8 cellular contexts compared by ENCODE assay signal in genomic region chr1:39657923-39658485, GRCh38. TPM values are rescaled to one million over a fixed set of nuclear protein-coding genes. Genes with fewer than 3 reads are reported as not detected.
A peak's percentile ranks its signal among the peaks of the same experiment; 100 is the strongest.
DNase-seq lines count a peak whose midpoint lies in the region; ATAC-seq lines count a peak whose summit lies in the region.

No MANE protein-coding gene starts in this region.

- H3K4me3 Mint-ChIP-seq in stimulated activated effector memory CD8-positive, alpha-beta T cell treated with anti-CD3 and anti-CD28 coated beads, Interleukin-12 subunit alpha, Interleukin-12 subunit beta, amount 100 ng/mL, for 72 hours, result no peak overlapping the region

- H3K27ac ChIP-seq in BLaER1 treated with 17β-estradiol and CSF1 and Interleukin-3, amounts not matched to agents 10 nM and 100 nM, result peak overlapping the region in 7 of 11 experiments; percentile 5 to 73 (median 33); a peak in 8 of 22 replicates

- no peaks in the 10 kb centered on the region for H3K36me3 ChIP-seq in BLaER1 treated with 17β-estradiol and CSF1 and Interleukin-3, amounts not matched to agents 10 nM and 100 nM
- no peaks in the 10 kb centered on the region for H3K36me3 ChIP-seq in H7 (replicated peaks; ENCODE audit: control insufficient read depth, insufficient read depth, low read length)

- peaks cover 24% of the 10 kb centered on the region for H3K4me1 Mint-ChIP-seq in stimulated activated effector memory CD8-positive, alpha-beta T cell treated with anti-CD3 and anti-CD28 coated beads, Interleukin-12 subunit alpha, Interleukin-12 subunit beta, amount 100 ng/mL, for 72 hours

- H4K20me1 ChIP-seq in BLaER1 treated with 17β-estradiol and CSF1 and Interleukin-3, amounts not matched to agents 10 nM and 100 nM, result peaks cover 0 to 5% (median 0%) of the 10 kb centered on the region in 11 experiments; a peak in 1 of 22 replicates

- H3K4me1 ChIP-seq in BLaER1 treated with 17β-estradiol and CSF1 and Interleukin-3, amounts not matched to agents 10 nM and 100 nM, result peaks cover 19 to 40% (median 27%) of the 10 kb centered on the region in 10 experiments

- DNase-seq in H7 (peak; percentile 85), NCI-H526 (lab: John Stamatoyannopoulos, UW) (peak; percentile 47 to 88), midbrain (lab: John Stamatoyannopoulos, UW) (peak; percentile 49)
- DNase-seq in activated CD4-positive, alpha-beta T cell treated with anti-CD3 and anti-CD28 coated beads for 48 hours, result peak; percentile 82
- peak; percentile 33 for DNase-seq in effector CD8-positive, alpha-beta T cell (lab: John Stamatoyannopoulos, UW)
- peak; percentile 59 to 81 for DNase-seq in stimulated activated effector memory CD8-positive, alpha-beta T cell treated with anti-CD3 and anti-CD28 coated beads, Interleukin-12 subunit alpha, Interleukin-12 subunit beta, amount 100 ng/mL, for 72 hours (ENCODE audit: low spot score in 2 of 2)

- no peaks in the 10 kb centered on the region for H3K27me3 ChIP-seq in BLaER1 treated with 17β-estradiol and CSF1 and Interleukin-3, amounts not matched to agents 10 nM and 100 nM
- peaks cover 68% of the 10 kb centered on the region for H3K27me3 ChIP-seq in H7 (ENCODE audit: control insufficient read depth, insufficient read depth, low read length)

- no peaks in the 10 kb centered on the region for H3K36me3 Mint-ChIP-seq in stimulated activated effector memory CD8-positive, alpha-beta T cell treated with anti-CD3 and anti-CD28 coated beads, Interleukin-12 subunit alpha, Interleukin-12 subunit beta, amount 100 ng/mL, for 72 hours

- H3K4me3 ChIP-seq in BLaER1 treated with 17β-estradiol and CSF1 and Interleukin-3, amounts not matched to agents 10 nM and 100 nM, result no peak overlapping the region
- no peak overlapping the region for H3K4me3 ChIP-seq in H7 (ENCODE audit: insufficient read depth, low read depth, low read length)

- H3K9me3 ChIP-seq in BLaER1 treated with 17β-estradiol and CSF1 and Interleukin-3, amounts not matched to agents 10 nM and 100 nM (replicated peaks in 1 of 11), result no peaks in the 10 kb centered on the region

- ATAC-seq in stimulated activated effector memory CD8-positive, alpha-beta T cell treated with anti-CD3 and anti-CD28 coated beads, Interleukin-12 subunit alpha, Interleukin-12 subunit beta, amount 100 ng/mL, for 72 hours, result peak; percentile 74
- ATAC-seq in GM21367 (IDR thresholded peaks at IDR 0.05; ENCODE audit: unreplicated experiment), result no peak

- no peak overlapping the region for H3K27ac Mint-ChIP-seq in stimulated activated effector memory CD8-positive, alpha-beta T cell treated with anti-CD3 and anti-CD28 coated beads, Interleukin-12 subunit alpha, Interleukin-12 subunit beta, amount 100 ng/mL, for 72 hours

- H3K9me3 Mint-ChIP-seq in stimulated activated effector memory CD8-positive, alpha-beta T cell treated with anti-CD3 and anti-CD28 coated beads, Interleukin-12 subunit alpha, Interleukin-12 subunit beta, amount 100 ng/mL, for 72 hours, result no peaks in the 10 kb centered on the region

- H3K4me2 ChIP-seq in BLaER1 treated with 17β-estradiol and CSF1 and Interleukin-3, amounts not matched to agents 10 nM and 100 nM, result peak overlapping the region; percentile 30 to 74 (median 64)

- H3K9ac ChIP-seq in BLaER1 treated with 17β-estradiol and CSF1 and Interleukin-3, amounts not matched to agents 10 nM and 100 nM, result peak overlapping the region in 4 of 11 experiments; percentile 4 to 43 (median 18); a peak in 1 of 22 replicates

RNA-seq across cellular contexts. Expression of gene NT5C1A, which starts 13.9 kb away (rescaled TPM):
- total RNA-seq in H7 (2014; rRNA removed; shearing (Covaris generic)), result not detected in 2 replicates

RNA-seq across cellular contexts. Expression of gene HEYL, which starts 18.6 kb away (rescaled TPM):
- total RNA-seq in H7 (2014; rRNA removed; shearing (Covaris generic)), result 0.63 and 0.94 TPM in 2 replicates

RNA-seq across cellular contexts. Expression of gene HPCAL4, which starts 33.2 kb away (rescaled TPM):
- not detected in 2 replicates for total RNA-seq in H7 (2014; rRNA removed; shearing (Covaris generic))

Comparison
In these comparisons a context has a peak if more than half of its experiments do, and no peak if none do; other contexts are left out.
1. DNase-seq: peak in every context shown above with its lines; median percentile 85 in H7; 82 in activated CD4-positive, alpha-beta T cell treated with anti-CD3 and anti-CD28 coated beads for 48 hours; 70 in stimulated activated effector memory CD8-positive, alpha-beta T cell treated with anti-CD3 and anti-CD28 coated beads, Interleukin-12 subunit alpha, Interleukin-12 subunit beta, amount 100 ng/mL, for 72 hours; 68 in NCI-H526; 49 in midbrain; 33 in effector CD8-positive, alpha-beta T cell.